In genomic region chr2:189821953-189822748, GRCh38 we compare ENCODE assay signal across 2 cellular contexts.
A peak's percentile ranks its signal among the peaks of the same experiment; 100 is the strongest.
TF ChIP-seq lines count a peak whose summit lies in the region.

No MANE protein-coding gene starts in this region.

TF ChIP-seq in A549, 52 proteins besides CTCF, POLR2A, EP300 and RAD21:
- TF ChIP-seq FOSB (CRISPR knock-in tag; IDR thresholded peaks at IDR 0.05) (no peak), HES2 (IDR thresholded peaks at IDR 0.05) (no peak), NFE2L2 (conservative IDR thresholded peaks at IDR 0.05; ENCODE audit: low read length) (no peak), RCOR1 (IDR thresholded peaks at IDR 0.05; ENCODE audit: low read depth, low read length) (no peak), SMC3 (IDR thresholded peaks at IDR 0.05) (no peak), BCL3 (IDR thresholded peaks at IDR 0.05) (no peak), BHLHE40 (IDR thresholded peaks at IDR 0.05; ENCODE audit: low read depth, low read length) (no peak), CBX8 (IDR thresholded peaks at IDR 0.05) (no peak), NR3C1 (IDR thresholded peaks at IDR 0.05) (no peak), CHD4 (IDR thresholded peaks at IDR 0.05; ENCODE audit: borderline replicate concordance) (no peak), PHF8 (IDR thresholded peaks at IDR 0.05; ENCODE audit: borderline replicate concordance, low read depth) (no peak), USF2 (IDR thresholded peaks at IDR 0.05) (no peak), HDAC2 (IDR thresholded peaks at IDR 0.05) (no peak), HEYL (CRISPR knock-in tag; IDR thresholded peaks at IDR 0.05) (no peak), CEBPB (IDR thresholded peaks at IDR 0.05) (no peak), ATOH8 (CRISPR knock-in tag; IDR thresholded peaks at IDR 0.05; ENCODE audit: low read depth) (no peak), ZFP36 (IDR thresholded peaks at IDR 0.05; ENCODE audit: borderline replicate concordance, partially characterized antibody) (no peak), RARB (CRISPR knock-in tag; IDR thresholded peaks at IDR 0.05) (no peak), E2F6 (IDR thresholded peaks at IDR 0.05; ENCODE audit: borderline replicate concordance, low read depth) (no peak)

TF ChIP-seq in K562, 482 proteins besides CTCF, POLR2A, EP300 and RAD21:
- TF ChIP-seq POLR2B (IDR thresholded peaks at IDR 0.05; ENCODE audit: low read depth, partially characterized antibody) (no peak), TCF3 (CRISPR knock-in tag; IDR thresholded peaks at IDR 0.05) (no peak), TAF9B (IDR thresholded peaks at IDR 0.05; ENCODE audit: partially characterized antibody) (no peak), CEBPB (tag; IDR thresholded peaks at IDR 0.05) (no peak), CEBPG (CRISPR knock-in tag; IDR thresholded peaks at IDR 0.05) (no peak), CEBPG (tag; conservative IDR thresholded peaks at IDR 0.05 in 1 of 2, IDR thresholded peaks at IDR 0.05 in 1 of 2) (peak in 1 of 2 experiments; percentile 61; a peak in 1 of 4 replicates), ZNF41 (CRISPR knock-in tag; conservative IDR thresholded peaks at IDR 0.05) (no peak), RFX1 (IDR thresholded peaks at IDR 0.05) (peak; percentile 56), MCM7 (IDR thresholded peaks at IDR 0.05) (no peak)
